In the genomic region with DNA sequence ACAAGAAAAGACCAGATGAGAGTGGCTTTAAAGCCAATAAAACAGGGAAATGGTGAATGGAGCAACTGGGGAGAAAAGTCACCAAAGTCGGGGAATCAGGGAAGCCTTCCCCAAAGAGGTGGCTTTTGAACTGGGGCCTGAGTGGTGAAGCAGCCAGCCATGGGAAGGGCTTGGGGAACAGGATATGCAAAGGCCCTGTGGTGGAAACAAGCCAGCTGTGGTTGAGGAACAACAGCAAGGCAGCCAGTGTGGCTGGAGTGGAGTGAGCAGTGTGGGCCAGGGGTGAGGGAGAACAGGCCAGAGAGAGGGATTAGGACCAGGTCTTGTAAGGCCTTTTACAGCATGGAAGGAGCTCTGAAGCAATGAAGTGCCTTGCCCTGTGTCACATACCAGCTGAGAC, we compare ENCODE assay signal across 12 cellular contexts. TPM values are rescaled to one million over a fixed set of nuclear protein-coding genes. Genes with fewer than 3 reads are reported as not detected.
DNase-seq lines count a peak whose midpoint lies in the region; ATAC-seq and TF ChIP-seq lines count a peak whose summit lies in the region.
"Not testable (repeated sequence)": the region's sequence is repeated elsewhere in the genome, so short reads cannot be mapped to it uniquely, and the experiment has no call there.
"Had no signal": no experiment of that assay in that cellular context is flagged by ENCODE, and none has a peak within 500 bp of the region (broad histone marks: within the 10 kb centered on the region; RNA-seq: fewer than 3 reads in every experiment).

No MANE protein-coding gene starts in this region.

- H3K9me2 ChIP-seq in Karpas-422 (replicated peaks; ENCODE audit: insufficient read depth, low read length), result not testable (repeated sequence)

- intact Hi-C loops in activated naive CD4-positive, alpha-beta T cell treated with anti-CD3 and anti-CD28 coated beads for 36 hours (cut with micrococcal nuclease), result loop anchor here (5.0 to 10.0 kb wide), 3 partner anchors 221 to 1677 kb away; partner anchors contain the start of genes MCM2 and TPRA1
- intact Hi-C loops in body of pancreas (cut with DNase I); posterior vena cava (cut with DNase I): not testable (repeated sequence)
- intact Hi-C loops in natural killer cell (cut with micrococcal nuclease), result loop anchor here (5.0 kb wide), 1 partner anchor 559 kb away; the partner anchor contains the start of gene ZXDC

- DNase-seq in CD4-positive, CD25-positive, alpha-beta regulatory T cell; Karpas-422; RWPE1 (ENCODE audit: low spot score); activated naive CD4-positive, alpha-beta T cell treated with anti-CD3 and anti-CD28 coated beads for 36 hours; body of pancreas; natural killer cell: not testable (repeated sequence)
- DNase-seq in posterior vena cava (ENCODE audit: low spot score), result peak; percentile 37

- H3K4me2 ChIP-seq in Karpas-422 (ENCODE audit: low read depth, low read length, poor library complexity, severe bottlenecking), result peak overlapping the region; percentile 94

- not testable (repeated sequence) for H3K4me3 ChIP-seq in CD4-positive, CD25-positive, alpha-beta regulatory T cell (ENCODE audit: low read depth, low read length); Karpas-422 (ENCODE audit: low read length); body of pancreas

- H3K4me1 ChIP-seq in CD4-positive, CD25-positive, alpha-beta regulatory T cell (ENCODE audit: control insufficient read depth, insufficient read depth, low read length, poor library complexity, severe bottlenecking), result not testable (repeated sequence)
- peaks cover 19% of the 10 kb centered on the region for H3K4me1 ChIP-seq in Karpas-422 (ENCODE audit: low read length)
- H3K4me1 ChIP-seq in body of pancreas, result peaks cover 31% of the 10 kb centered on the region

- WGBS in body of pancreas, 2 donors, result 96 to 100% methylated on average over 1 of the region's 1 CpG

- H3K27ac Mint-ChIP-seq in CD4-positive, CD25-positive, alpha-beta regulatory T cell, result peak overlapping the region in 1 of 3 donors; percentile 67
- not testable (repeated sequence) for H3K27ac Mint-ChIP-seq in activated naive CD4-positive, alpha-beta T cell treated with anti-CD3 and anti-CD28 coated beads for 36 hours; natural killer cell

- H2AFZ ChIP-seq in Karpas-422 (ENCODE audit: low read length), result not testable (repeated sequence)

- POLR2A ChIA-PET in RWPE1 (lab: Yijun Ruan, JAX; ENCODE audit: low non-redundant PET), result not testable (repeated sequence)

- not testable (repeated sequence) for H3K79me2 ChIP-seq in Karpas-422 (ENCODE audit: low read length)

- H3K27me3 Mint-ChIP-seq in CD4-positive, CD25-positive, alpha-beta regulatory T cell; activated naive CD4-positive, alpha-beta T cell treated with anti-CD3 and anti-CD28 coated beads for 36 hours (ENCODE audit: low read depth); natural killer cell (ENCODE audit: low read depth in 2 of 2): not testable (repeated sequence)

- H3K4me3 Mint-ChIP-seq in CD4-positive, CD25-positive, alpha-beta regulatory T cell, result peak overlapping the region in 3 of 4 donors; percentile 27 to 94 (median 44)
- peak overlapping the region; percentile 84 for H3K4me3 Mint-ChIP-seq in activated naive CD4-positive, alpha-beta T cell treated with anti-CD3 and anti-CD28 coated beads for 36 hours
- peak overlapping the region; percentile 49 for H3K4me3 Mint-ChIP-seq in natural killer cell

- not testable (repeated sequence) for H3K9me3 Mint-ChIP-seq in CD4-positive, CD25-positive, alpha-beta regulatory T cell; activated naive CD4-positive, alpha-beta T cell treated with anti-CD3 and anti-CD28 coated beads for 36 hours; natural killer cell

- H3K9me3 ChIP-seq in CD4-positive, CD25-positive, alpha-beta regulatory T cell (ENCODE audit: control insufficient read depth in 2 of 2, low read length in 2 of 2); Karpas-422 (ENCODE audit: low read length); body of pancreas: not testable (repeated sequence)

- not testable (repeated sequence) for H3K9ac ChIP-seq in Karpas-422 (ENCODE audit: low read length)

- peaks cover 0 to 24% (median 12%) of the 10 kb centered on the region in 4 donors for H3K4me1 Mint-ChIP-seq in CD4-positive, CD25-positive, alpha-beta regulatory T cell
- H3K4me1 Mint-ChIP-seq in activated naive CD4-positive, alpha-beta T cell treated with anti-CD3 and anti-CD28 coated beads for 36 hours (ENCODE audit: low read depth), result peaks cover 31% of the 10 kb centered on the region
- H3K4me1 Mint-ChIP-seq in natural killer cell, result not testable (repeated sequence)

- not testable (repeated sequence) for TF ChIP-seq CTCF in RWPE1 (conservative IDR thresholded peaks at IDR 0.05; ENCODE audit: low read depth); body of pancreas (IDR thresholded peaks at IDR 0.05); natural killer cell (IDR thresholded peaks at IDR 0.05)

- H3K36me3 ChIP-seq in CD4-positive, CD25-positive, alpha-beta regulatory T cell (ENCODE audit: control insufficient read depth, insufficient read depth, low read length); Karpas-422 (ENCODE audit: insufficient read depth, low read length); body of pancreas (replicated peaks in 1 of 2; ENCODE audit: insufficient read depth in 1 of 2, low read depth in 2 of 2): not testable (repeated sequence)

- not testable (repeated sequence) for TF ChIP-seq POLR2A in body of pancreas (IDR thresholded peaks at IDR 0.05)

- CTCF ChIA-PET in RWPE1 (lab: Yijun Ruan, JAX); activated naive CD4-positive, alpha-beta T cell treated with anti-CD3 and anti-CD28 coated beads for 36 hours (lab: Charles Lee): not testable (repeated sequence)

- H3K27ac ChIP-seq in CD4-positive, CD25-positive, alpha-beta regulatory T cell (ENCODE audit: insufficient read depth, low read length, poor library complexity, severe bottlenecking); Karpas-422 (ENCODE audit: low read length): not testable (repeated sequence)
- H3K27ac ChIP-seq in RWPE1 (peak overlapping the region; percentile 49), body of pancreas (peak overlapping the region; percentile 12 to 77 (median 72))

- H3K36me3 Mint-ChIP-seq in CD4-positive, CD25-positive, alpha-beta regulatory T cell; activated naive CD4-positive, alpha-beta T cell treated with anti-CD3 and anti-CD28 coated beads for 36 hours (ENCODE audit: low read depth); natural killer cell: not testable (repeated sequence)

- not testable (repeated sequence) for H4K20me1 ChIP-seq in Karpas-422 (ENCODE audit: insufficient read depth, low read depth, low read length)

- not testable (repeated sequence) for H3K27me3 ChIP-seq in CD4-positive, CD25-positive, alpha-beta regulatory T cell (ENCODE audit: control insufficient read depth, insufficient read depth, low read length); Karpas-422 (ENCODE audit: low read length); body of pancreas

- not testable (repeated sequence) for ATAC-seq in CD4-positive, CD25-positive, alpha-beta regulatory T cell (ENCODE audit: low read depth in 2 of 2); body of pancreas; natural killer cell

RNA-seq across cellular contexts. Expression of gene ROPN1B, which starts 51.0 kb away (rescaled TPM):
- not detected for total RNA-seq in CD4-positive, CD25-positive, alpha-beta regulatory T cell
- under 1 TPM in 1 of 4 donors, not detected in 3; 0.12 TPM for polyA plus RNA-seq in CD4-positive, CD25-positive, alpha-beta regulatory T cell
- total RNA-seq in Karpas-422 (2014; rRNA removed; shearing (Covaris generic); ENCODE audit: low replicate concordance), result not detected in 2 replicates
- not detected for total RNA-seq in activated naive CD4-positive, alpha-beta T cell treated with anti-CD3 and anti-CD28 coated beads for 36 hours
- under 1 TPM in 1 of 2 donors, not detected in 1; 0.52 TPM for total RNA-seq in body of pancreas
- total RNA-seq in natural killer cell, result not detected
- total RNA-seq in posterior vena cava, result not detected
- total RNA-seq: A172; CD8-positive, alpha-beta T cell; GM23338; H7; HT1080 had no signal
- polyA plus RNA-seq: GM23338 had no signal
